Comparison of ENCODE assay signal across 8 cellular contexts in the genomic region with DNA sequence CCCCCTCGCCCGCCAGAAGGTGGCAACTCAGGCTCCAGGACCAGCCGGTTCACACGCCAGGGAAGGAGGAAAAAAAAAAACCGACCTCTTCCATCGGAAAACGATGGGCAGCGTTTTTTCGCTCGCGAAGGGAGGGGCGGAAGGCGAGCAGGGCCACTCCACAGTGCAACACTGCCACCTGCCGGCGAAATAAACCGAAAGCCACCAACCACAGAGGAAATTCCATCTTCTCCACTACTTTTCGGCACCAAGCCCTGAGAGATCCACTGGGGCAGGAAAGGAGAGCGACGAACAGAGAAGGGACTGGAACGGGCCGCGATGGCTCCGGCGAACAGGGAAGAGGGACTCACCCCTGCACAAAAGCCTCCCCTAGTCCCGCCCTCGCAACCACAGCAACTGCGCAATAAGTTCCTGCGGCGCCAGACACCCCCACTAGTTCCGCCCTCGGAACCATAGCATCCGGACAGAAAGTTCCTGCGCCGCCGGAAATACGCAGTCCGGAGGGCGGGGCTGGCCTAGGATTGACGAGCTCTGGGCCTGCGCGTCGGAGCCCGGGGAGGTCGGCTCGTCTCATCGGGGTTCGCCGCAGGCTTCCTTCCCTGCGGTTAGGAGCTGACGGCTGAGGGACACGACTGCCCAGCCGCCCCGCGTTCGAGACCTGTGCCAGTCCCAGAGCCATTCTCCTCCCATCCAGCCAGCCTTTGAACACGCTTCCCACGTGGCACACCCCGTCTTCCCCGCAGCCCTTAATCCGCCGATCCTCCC. TPM values are rescaled to one million over a fixed set of nuclear protein-coding genes. Genes with fewer than 3 reads are reported as not detected.
A peak's percentile ranks its signal among the peaks of the same experiment; 100 is the strongest.
DNase-seq lines count a peak whose midpoint lies in the region; ATAC-seq and TF ChIP-seq lines count a peak whose summit lies in the region.

No MANE protein-coding gene starts in this region.

- H3K27ac Mint-ChIP-seq in activated naive CD8-positive, alpha-beta T cell treated with anti-CD3 and anti-CD28 coated beads, Interleukin-2, amount 10 ng/mL, durations not matched to agents 7 days and 5 days, result peak overlapping the region; percentile 95

- H3K9ac ChIP-seq in trophoblast cell (ENCODE audit: low read length), result peak overlapping the region; percentile 94

- H2AFZ ChIP-seq in trophoblast cell (ENCODE audit: insufficient read depth, low read length, poor library complexity), result peak overlapping the region; percentile 94

- peak overlapping the region; percentile 98 for H2BK120ac ChIP-seq in trophoblast cell (ENCODE audit: insufficient read depth, low read length, poor library complexity)

- no peaks in the 10 kb centered on the region for H3K36me3 Mint-ChIP-seq in activated naive CD8-positive, alpha-beta T cell treated with anti-CD3 and anti-CD28 coated beads, Interleukin-2, amount 10 ng/mL, durations not matched to agents 7 days and 5 days

- H3K79me1 ChIP-seq in trophoblast cell (ENCODE audit: low read length), result peaks cover 9% of the 10 kb centered on the region

- no peaks in the 10 kb centered on the region for H3K27me3 Mint-ChIP-seq in activated naive CD8-positive, alpha-beta T cell treated with anti-CD3 and anti-CD28 coated beads, Interleukin-2, amount 10 ng/mL, durations not matched to agents 7 days and 5 days

- POLR2A ChIA-PET in activated naive CD8-positive, alpha-beta T cell treated with anti-CD3 and anti-CD28 coated beads, Interleukin-2, amount 10 ng/mL, durations not matched to agents 7 days and 5 days (lab: Charles Lee), result interaction anchor here (1.1 kb wide), 1 partner anchor 61 kb away, joined by 7 read pairs; no protein-coding TSS in a partner anchor

- H4K8ac ChIP-seq in trophoblast cell (ENCODE audit: low read depth, low read length), result peak overlapping the region; percentile 99

- H3K9me3 Mint-ChIP-seq in activated naive CD8-positive, alpha-beta T cell treated with anti-CD3 and anti-CD28 coated beads, Interleukin-2, amount 10 ng/mL, durations not matched to agents 7 days and 5 days, result no peaks in the 10 kb centered on the region

- peak overlapping the region; percentile 87 for H3K4me3 Mint-ChIP-seq in activated naive CD8-positive, alpha-beta T cell treated with anti-CD3 and anti-CD28 coated beads, Interleukin-2, amount 10 ng/mL, durations not matched to agents 7 days and 5 days

- TF ChIP-seq CTCF in GM12874 (IDR thresholded peaks at IDR 0.05; ENCODE audit: insufficient read depth, low read depth, low read length) (peak; percentile 66), transverse colon (IDR thresholded peaks at IDR 0.05) (peak; percentile 75 to 99 (median 94))

- H3K4me3 ChIP-seq in trophoblast cell (ENCODE audit: low read depth, low read length) (peak overlapping the region; percentile 80), transverse colon (peak overlapping the region; percentile 44 to 71 (median 55))

- H2BK5ac ChIP-seq in trophoblast cell (ENCODE audit: low read depth, low read length, poor library complexity), result peak overlapping the region; percentile 97

- no peaks in the 10 kb centered on the region for H3K27me3 ChIP-seq in trophoblast cell (ENCODE audit: insufficient read depth, low read length)
- H3K27me3 ChIP-seq in transverse colon, result no peaks in the 10 kb centered on the region

- DNase-seq in NCI-H1105 treated with DMSO at 0.1 percent for 48 hours (lab: John Stamatoyannopoulos, UW) (peak; percentile 86), SKM-1 treated with dmso at 0.1 percent for 144 hours (lab: John Stamatoyannopoulos, UW; ENCODE audit: unreplicated experiment) (peak; percentile 82), Right ventricle myocardium inferior (ENCODE audit: missing footprints) (peak; percentile 95), trophoblast cell (peak; percentile 87 to 95), transverse colon (peak; percentile 97)
- peak; percentile 84 for DNase-seq in activated naive CD8-positive, alpha-beta T cell treated with anti-CD3 and anti-CD28 coated beads, Interleukin-2, amount 10 ng/mL, durations not matched to agents 7 days and 5 days

- peaks cover 6% of the 10 kb centered on the region for H3K79me2 ChIP-seq in trophoblast cell (ENCODE audit: control insufficient read depth, insufficient read depth, low read length, poor library complexity)

- H2BK12ac ChIP-seq in trophoblast cell (ENCODE audit: low read length), result peak overlapping the region; percentile 80

- in situ Hi-C loops in transverse colon (cut with MboI; ENCODE audit: low pct_ligation_motif_present in 1 of 4, low pct_unique_long_range_greater_than_20kb in 1 of 4, low sequenced_read_pairs in 3 of 4), result no loop called here

- peak overlapping the region; percentile 100 for H2AK5ac ChIP-seq in trophoblast cell (ENCODE audit: low read length)

- peak overlapping the region; percentile 99 for H3K18ac ChIP-seq in trophoblast cell (ENCODE audit: low read length)

- peak overlapping the region; percentile 71 for H3K4me2 ChIP-seq in trophoblast cell (ENCODE audit: low read length)

- no peak for TF ChIP-seq EP300 in transverse colon (IDR thresholded peaks at IDR 0.05; ENCODE audit: low read depth)

- peak; percentile 76 for TF ChIP-seq POLR2A in transverse colon (IDR thresholded peaks at IDR 0.05)

- intact Hi-C loops in Right ventricle myocardium inferior (cut with DNase I) (no loop called here), transverse colon (cut with DNase I; ENCODE audit: low total_unique reads) (no loop called here)

- peaks cover 5% of the 10 kb centered on the region for H3K4me1 Mint-ChIP-seq in activated naive CD8-positive, alpha-beta T cell treated with anti-CD3 and anti-CD28 coated beads, Interleukin-2, amount 10 ng/mL, durations not matched to agents 7 days and 5 days

- peak overlapping the region; percentile 94 for H4K12ac ChIP-seq in trophoblast cell (ENCODE audit: low read depth, low read length)

- H3K36me3 ChIP-seq in trophoblast cell (ENCODE audit: control insufficient read depth in 1 of 2, insufficient read depth in 2 of 2, low read length in 2 of 2) (no peaks in the 10 kb centered on the region), transverse colon (no peaks in the 10 kb centered on the region)

- H3K4me1 ChIP-seq in trophoblast cell (ENCODE audit: control insufficient read depth in 1 of 2, insufficient read depth in 2 of 2, low read length in 2 of 2) (no peaks in the 10 kb centered on the region), transverse colon (no peaks in the 10 kb centered on the region)

- no peak overlapping the region for H3K23ac ChIP-seq in trophoblast cell (ENCODE audit: low read length)

- ATAC-seq in HG02759 (IDR thresholded peaks at IDR 0.05; ENCODE audit: unreplicated experiment) (peak; percentile 94), Right ventricle myocardium inferior (peak; percentile 99)
- ATAC-seq in activated naive CD8-positive, alpha-beta T cell treated with anti-CD3 and anti-CD28 coated beads, Interleukin-2, amount 10 ng/mL, durations not matched to agents 7 days and 5 days (ENCODE audit: low read depth), result peak; percentile 94

- peak overlapping the region; percentile 90 for H3K27ac ChIP-seq in trophoblast cell (ENCODE audit: low read depth, low read length)
- H3K27ac ChIP-seq in transverse colon, result peak overlapping the region; percentile 90 to 96 (median 94)

- no CpG with 5 or more reads among the region's 61 CpGs for WGBS in trophoblast cell (ENCODE audit: extremely low coverage, insufficient coverage, insufficient read length)
- 1% methylated on average over 59 of the region's 61 CpGs; no CpG with 5 or more reads in 1 of the 2 donors for WGBS in transverse colon (ENCODE audit: low coverage in 1 of 2), 2 donors

- H3K9me3 ChIP-seq in trophoblast cell (ENCODE audit: insufficient read depth, low read depth, low read length) (no peaks in the 10 kb centered on the region), transverse colon (no peaks in the 10 kb centered on the region)

- peak overlapping the region; percentile 95 for H4K91ac ChIP-seq in trophoblast cell (ENCODE audit: low read depth, low read length)

- peak overlapping the region; percentile 98 for H3K14ac ChIP-seq in trophoblast cell (ENCODE audit: low read length)

- H3K4ac ChIP-seq in trophoblast cell (ENCODE audit: low read depth, low read length), result peak overlapping the region; percentile 98

RNA-seq across cellular contexts. Expression of gene FAM156A, which starts 23.4 kb away (rescaled TPM):
- 10 to 100 TPM; 19.3 to 23.3 TPM for total RNA-seq in activated naive CD8-positive, alpha-beta T cell treated with anti-CD3 and anti-CD28 coated beads, Interleukin-2, amount 10 ng/mL, durations not matched to agents 7 days and 5 days
- 7.3 TPM for total RNA-seq in Right ventricle myocardium inferior
- 15.4 and 19.0 TPM in 2 replicates for polyA plus RNA-seq in trophoblast cell (2013)
- total RNA-seq in transverse colon, result 100 to 1,000 TPM in 1 of 4 donors, 10 to 100 TPM in 3; 12.6 to 246 (median 29.3) TPM

RNA-seq across cellular contexts. Expression of gene FAM156B, which starts 37.8 kb away (rescaled TPM):
- total RNA-seq in activated naive CD8-positive, alpha-beta T cell treated with anti-CD3 and anti-CD28 coated beads, Interleukin-2, amount 10 ng/mL, durations not matched to agents 7 days and 5 days, result 10 to 100 TPM; 15.6 to 16.6 TPM
- total RNA-seq in Right ventricle myocardium inferior, result 6.8 TPM
- 18.2 and 19.6 TPM in 2 replicates for polyA plus RNA-seq in trophoblast cell (2013)
- total RNA-seq in transverse colon, result 10 to 100 TPM; 24.7 to 63.6 (median 31.8) TPM

Comparison
In these comparisons a context has a peak if more than half of its experiments do, and no peak if none do; other contexts are left out.
1. Peak in every context shown above with its lines: DNase-seq, ATAC-seq, H3K4me3 ChIP-seq and H3K27ac ChIP-seq.